1 cellular context compared by ENCODE assay signal in genomic region chr9:101366038-101366756, GRCh38.
TF ChIP-seq lines count a peak whose summit lies in the region.

No MANE protein-coding gene starts in this region.

TF ChIP-seq in K562, 482 proteins besides CTCF, POLR2A, EP300 and RAD21 (continued from another document and continues in another):
- TF ChIP-seq ZNF407 (IDR thresholded peaks at IDR 0.05; ENCODE audit: low read depth) (no peak), ATF3 (IDR thresholded peaks at IDR 0.05) (peak; percentile 85), ATF3 (CRISPR knock-in tag; conservative IDR thresholded peaks at IDR 0.05) (no peak), ZNF512 (tag; IDR thresholded peaks at IDR 0.05) (no peak), RFX1 (IDR thresholded peaks at IDR 0.05) (no peak), MBD1 (CRISPR knock-in tag; IDR thresholded peaks at IDR 0.05) (no peak), ZFPM2 (CRISPR knock-in tag; IDR thresholded peaks at IDR 0.05) (no peak), MED1 (CRISPR knock-in tag; IDR thresholded peaks at IDR 0.05; ENCODE audit: borderline replicate concordance) (no peak), BRCA1 (IDR thresholded peaks at IDR 0.05) (no peak), BRCA1 (CRISPR knock-in tag; IDR thresholded peaks at IDR 0.05) (no peak), POLR2H (tag; IDR thresholded peaks at IDR 0.05; ENCODE audit: low read depth) (no peak), SAFB (IDR thresholded peaks at IDR 0.05; ENCODE audit: borderline replicate concordance, low read depth, low read length) (no peak), SMARCA4 (IDR thresholded peaks at IDR 0.05) (0 out of 2 replicates have a peak, but pooled peaks have one; percentile 60), CHD7 (IDR thresholded peaks at IDR 0.05; ENCODE audit: low read depth, low read length) (no peak), ZMIZ1 (IDR thresholded peaks at IDR 0.05; ENCODE audit: low read depth in 2 of 2, low read length in 2 of 2) (no peak), MECOM (CRISPR knock-in tag; IDR thresholded peaks at IDR 0.05) (no peak), XRCC5 (IDR thresholded peaks at IDR 0.05; ENCODE audit: low read depth, low read length) (no peak), KLF16 (IDR thresholded peaks at IDR 0.05) (peak; percentile 10; the same call in 1 of the 2 replicates), ZNF551 (CRISPR knock-in tag; IDR thresholded peaks at IDR 0.05) (no peak), ZNF311 (CRISPR knock-in tag; IDR thresholded peaks at IDR 0.05) (no peak), RBM34 (IDR thresholded peaks at IDR 0.05; ENCODE audit: borderline replicate concordance, insufficient read depth, low read length) (no peak), RAD51 (IDR thresholded peaks at IDR 0.05; ENCODE audit: borderline replicate concordance, low read depth) (no peak), FOXA3 (CRISPR knock-in tag; conservative IDR thresholded peaks at IDR 0.05 in 1 of 2, IDR thresholded peaks at IDR 0.05 in 1 of 2) (no peak), ZNF354B (CRISPR knock-in tag; IDR thresholded peaks at IDR 0.05) (no peak), NFRKB (IDR thresholded peaks at IDR 0.05; ENCODE audit: low read depth) (no peak), ZNF79 (CRISPR knock-in tag; IDR thresholded peaks at IDR 0.05; ENCODE audit: low read depth) (no peak), DNMT1 (IDR thresholded peaks at IDR 0.05) (no peak), ZNF12 (CRISPR knock-in tag; IDR thresholded peaks at IDR 0.05) (no peak)
